ENCODE assay signal across 8 cellular contexts in the genomic region with DNA sequence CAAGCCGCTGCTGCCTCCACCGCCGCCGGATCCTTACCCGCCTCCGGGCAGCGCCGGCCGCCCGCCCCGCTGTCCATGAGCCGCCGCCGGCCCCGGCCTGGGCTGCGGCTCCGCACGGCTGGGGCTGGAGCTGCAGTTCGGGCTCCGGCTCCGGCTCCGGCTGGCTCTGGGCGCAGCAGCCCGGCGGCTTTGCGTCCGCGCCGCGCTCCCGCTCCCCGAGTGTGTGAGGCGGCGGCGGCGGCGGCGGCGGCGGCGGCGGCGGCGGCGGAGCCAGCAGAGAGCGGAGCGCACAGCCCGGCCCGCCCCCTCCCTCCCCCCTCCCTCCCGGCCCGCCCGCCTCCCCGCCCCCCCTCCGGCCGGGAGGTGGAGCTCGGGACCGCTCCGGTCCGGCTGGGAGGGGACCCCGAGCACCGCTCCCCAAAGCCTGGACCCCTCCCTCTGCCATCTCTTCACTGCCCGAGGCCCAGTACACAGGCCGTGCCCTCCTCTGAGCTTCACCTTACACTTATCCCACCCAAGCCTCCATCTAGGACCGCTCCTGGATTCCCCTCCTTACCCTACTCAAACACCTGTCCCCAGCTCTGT. TPM values are rescaled to one million over a fixed set of nuclear protein-coding genes. Genes with fewer than 3 reads are reported as not detected.
DNase-seq lines count a peak whose midpoint lies in the region; ATAC-seq, FAIRE-seq and TF ChIP-seq lines count a peak whose summit lies in the region.

A gene (minus strand): TSS at position 225 of the 585 bp plus-strand sequence. CDS start 148 bp downstream, at position 77.

- peak within 1 kb of the TSS; percentile 90 to 98 (median 95) for H3K4me3 Mint-ChIP-seq in brain

- H3K36me3 Mint-ChIP-seq in brain, result peaks cover 4% of the 10 kb centered on the region

- H3K27ac ChIP-seq in iPS DF 6.9 (ENCODE audit: low read length), result no peak within 1 kb of the TSS

- H3K27me3 Mint-ChIP-seq in brain, result peaks cover 31% of the 10 kb centered on the region

- no CpG with 5 or more reads among the region's 64 CpGs for WGBS in iPS DF 6.9 (ENCODE audit: insufficient coverage, insufficient read length)

- TF ChIP-seq CTCF in brain (conservative IDR thresholded peaks at IDR 0.05), result no peak

- no peak for ATAC-seq in GM18861 (IDR thresholded peaks at IDR 0.05; ENCODE audit: unreplicated experiment)
- ATAC-seq in GM21367 (IDR thresholded peaks at IDR 0.05; ENCODE audit: unreplicated experiment), result no peak

- H3K4me1 Mint-ChIP-seq in brain, result peaks cover 72% of the 10 kb centered on the region

- no peak for TF ChIP-seq POLR2A in GM12892 (IDR thresholded peaks at IDR 0.05; ENCODE audit: low read depth, low read length)

- DNase-seq in NT2/D1 (ENCODE audit: low read depth, low spot score) (no peak), iPS DF 6.9 (ENCODE audit: low read depth, low spot score) (no peak), pulmonary artery endothelial cell (ENCODE audit: low read depth, low spot score) (no peak), GM12892 (ENCODE audit: insufficient read length) (no peak)

- H3K4me1 ChIP-seq in ES-I3 (ENCODE audit: insufficient read depth, low read length) (peaks cover 50% of the 10 kb centered on the region), NT2/D1 (ENCODE audit: insufficient read depth, insufficient read length) (peaks cover 24% of the 10 kb centered on the region), iPS DF 6.9 (ENCODE audit: control insufficient read depth, insufficient read depth, low read length) (peaks cover 21% of the 10 kb centered on the region)

- H3K9me3 Mint-ChIP-seq in brain, result no peaks in the 10 kb centered on the region

- no peaks in the 10 kb centered on the region for H3K36me3 ChIP-seq in ES-I3 (ENCODE audit: insufficient read depth, low read length)
- H3K36me3 ChIP-seq in NT2/D1 (ENCODE audit: insufficient read depth, insufficient read length, low read length), result no peaks in the 10 kb centered on the region
- H3K36me3 ChIP-seq in iPS DF 6.9 (ENCODE audit: control insufficient read depth, insufficient read depth, low read length), result no peaks in the 10 kb centered on the region

- peak within 1 kb of the TSS; percentile 89 to 99 (median 95) for H3K27ac Mint-ChIP-seq in brain

- H3K4me3 ChIP-seq in NT2/D1 (ENCODE audit: insufficient read length, low read depth) (peak within 1 kb of the TSS; percentile 68), iPS DF 6.9 (ENCODE audit: low read length) (peak within 1 kb of the TSS; percentile 83)

- peaks cover 50% of the 10 kb centered on the region for H3K27me3 ChIP-seq in NT2/D1 (ENCODE audit: insufficient read depth, insufficient read length)
- H3K27me3 ChIP-seq in iPS DF 6.9 (ENCODE audit: control insufficient read depth, insufficient read depth, low read length), result no peaks in the 10 kb centered on the region

- peak within 1 kb of the TSS; percentile 70 for H3K9ac ChIP-seq in ES-I3 (ENCODE audit: low read depth, low read length)
- peak within 1 kb of the TSS; percentile 87 for H3K9ac ChIP-seq in NT2/D1 (ENCODE audit: insufficient read length, low read depth)

- FAIRE-seq in GM12892 (lab: Jason Lieb, UNC), result no peak

- no peaks in the 10 kb centered on the region for H3K9me3 ChIP-seq in ES-I3 (ENCODE audit: control insufficient read depth, insufficient read depth, low read length)
- H3K9me3 ChIP-seq in NT2/D1 (ENCODE audit: insufficient read depth, low read length), result no peaks in the 10 kb centered on the region
- no peaks in the 10 kb centered on the region for H3K9me3 ChIP-seq in iPS DF 6.9 (ENCODE audit: control insufficient read depth, insufficient read depth, low read length)

RNA-seq across cellular contexts. Expression of the gene that starts here (rescaled TPM):
- 35.4 TPM for polyA plus RNA-seq in brain (ENCODE audit: insufficient read depth, low read depth, low replicate concordance)
- total RNA-seq in pulmonary artery endothelial cell, result 135 and 143 TPM in 2 replicates
- polyA plus RNA-seq in GM12892 (2012; ENCODE audit: missing spikeins), result not detected
